Comparison of ENCODE assay signal across 1 cellular context in the genomic region with DNA sequence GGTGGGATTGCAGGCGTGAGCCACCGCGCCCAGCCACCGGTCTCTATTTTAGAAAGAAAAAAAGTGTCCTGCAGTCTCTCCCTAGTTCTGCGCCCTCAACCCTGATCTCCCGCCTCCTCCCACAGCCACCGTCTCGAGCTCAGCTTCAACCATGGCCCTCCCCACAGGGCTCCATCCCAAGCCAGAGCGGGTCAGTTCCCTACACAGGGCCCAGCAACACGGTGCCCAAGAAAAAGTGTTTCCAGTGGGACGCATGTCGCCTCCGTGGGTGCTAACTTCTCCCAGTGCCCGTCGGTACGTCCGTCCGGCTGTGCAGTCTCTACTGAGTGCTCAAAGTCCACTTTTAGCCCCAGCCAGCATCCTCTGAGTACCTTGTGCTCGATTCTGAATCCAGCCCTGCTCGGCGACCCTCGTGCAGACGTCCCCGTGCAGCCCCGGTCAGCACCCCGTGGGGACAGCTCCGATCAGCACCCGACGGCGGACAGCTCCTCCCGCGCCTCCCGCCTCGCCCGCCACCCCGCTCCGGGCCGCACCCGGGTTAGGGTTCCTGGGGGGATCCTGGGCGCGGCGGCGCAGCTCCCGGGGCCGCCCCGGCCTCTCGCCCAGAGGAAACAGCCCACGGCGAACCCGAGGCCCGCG.
TF ChIP-seq lines count a peak whose summit lies in the region.

No MANE protein-coding gene starts in this region.

TF ChIP-seq in HepG2, 621 proteins besides CTCF, POLR2A, EP300 and RAD21 (continued from another document and continues in another):
- TF ChIP-seq BRF2 (CRISPR knock-in tag; IDR thresholded peaks at IDR 0.05) (peak; percentile 90; the same call in 1 of the 2 replicates), JUN (CRISPR knock-in tag; IDR thresholded peaks at IDR 0.05) (peak; percentile 77), MNT (IDR thresholded peaks at IDR 0.05) (no peak), ELF1 (CRISPR knock-in tag; IDR thresholded peaks at IDR 0.05) (peak; percentile 47; the same call in 1 of the 2 replicates), ZNF703 (CRISPR knock-in tag; IDR thresholded peaks at IDR 0.05; ENCODE audit: borderline replicate concordance) (peak; percentile 87; the same call in 1 of the 2 replicates), SMC3 (IDR thresholded peaks at IDR 0.05; ENCODE audit: low read length) (no peak), DNMT1 (CRISPR knock-in tag; IDR thresholded peaks at IDR 0.05) (0 out of 2 replicates have a peak, but pooled peaks have one; percentile 86), ZNF225 (CRISPR knock-in tag; IDR thresholded peaks at IDR 0.05) (peak; percentile 98), TOE1 (CRISPR knock-in tag; IDR thresholded peaks at IDR 0.05) (peak; percentile 93; the same call in 1 of the 2 replicates), ZFP82 (CRISPR knock-in tag; IDR thresholded peaks at IDR 0.05; ENCODE audit: borderline replicate concordance) (peak; percentile 96; the same call in 1 of the 2 replicates), NR1H2 (CRISPR knock-in tag; IDR thresholded peaks at IDR 0.05; ENCODE audit: borderline replicate concordance, low read depth) (peak; percentile 98), HMG20B (CRISPR knock-in tag; conservative IDR thresholded peaks at IDR 0.05) (peak; percentile 92), HOXD1 (CRISPR knock-in tag; IDR thresholded peaks at IDR 0.05) (peak; percentile 99), ZNF691 (CRISPR knock-in tag; IDR thresholded peaks at IDR 0.05; ENCODE audit: borderline replicate concordance, low read depth) (peak; percentile 97), ZNF841 (CRISPR knock-in tag; IDR thresholded peaks at IDR 0.05; ENCODE audit: borderline replicate concordance) (peak; percentile 97), MAFF (IDR thresholded peaks at IDR 0.05; ENCODE audit: low read depth, low read length) (no peak), TSC22D2 (CRISPR knock-in tag; IDR thresholded peaks at IDR 0.05; ENCODE audit: borderline replicate concordance) (peak; percentile 100), FOXA3 (CRISPR knock-in tag; IDR thresholded peaks at IDR 0.05) (peak; percentile 75), NFIB (CRISPR knock-in tag; IDR thresholded peaks at IDR 0.05; ENCODE audit: borderline replicate concordance) (peak; percentile 89; the same call in 1 of the 2 replicates), FUBP1 (CRISPR knock-in tag; IDR thresholded peaks at IDR 0.05; ENCODE audit: borderline replicate concordance) (no peak), PATZ1 (CRISPR knock-in tag; IDR thresholded peaks at IDR 0.05) (peak; percentile 91), SMYD3 (CRISPR knock-in tag; IDR thresholded peaks at IDR 0.05) (peak; percentile 87), ZNF17 (CRISPR knock-in tag; IDR thresholded peaks at IDR 0.05) (peak; percentile 95), TMF1 (CRISPR knock-in tag; IDR thresholded peaks at IDR 0.05; ENCODE audit: low read depth) (peak; percentile 99), ZNF782 (CRISPR knock-in tag; IDR thresholded peaks at IDR 0.05; ENCODE audit: borderline replicate concordance) (peak; percentile 98; the same call in 1 of the 2 replicates), SMARCE1 (IDR thresholded peaks at IDR 0.05; ENCODE audit: borderline replicate concordance) (no peak), RCOR2 (CRISPR knock-in tag; IDR thresholded peaks at IDR 0.05) (no peak), ZBTB8A (CRISPR knock-in tag; IDR thresholded peaks at IDR 0.05; ENCODE audit: borderline replicate concordance, low read depth) (no peak), ZNF407 (CRISPR knock-in tag; IDR thresholded peaks at IDR 0.05; ENCODE audit: not compliant biosample characterization) (peak; percentile 99), HNRNPLL (IDR thresholded peaks at IDR 0.05; ENCODE audit: low read depth, low read length, poor library complexity, severe bottlenecking) (no peak), SP1 (IDR thresholded peaks at IDR 0.05) (no peak), SP1 (CRISPR knock-in tag; IDR thresholded peaks at IDR 0.05) (peak; percentile 74), JUND (CRISPR knock-in tag; IDR thresholded peaks at IDR 0.05) (peak; percentile 56; the same call in 1 of the 2 replicates)
- TF ChIP-seq, protein P1, sequence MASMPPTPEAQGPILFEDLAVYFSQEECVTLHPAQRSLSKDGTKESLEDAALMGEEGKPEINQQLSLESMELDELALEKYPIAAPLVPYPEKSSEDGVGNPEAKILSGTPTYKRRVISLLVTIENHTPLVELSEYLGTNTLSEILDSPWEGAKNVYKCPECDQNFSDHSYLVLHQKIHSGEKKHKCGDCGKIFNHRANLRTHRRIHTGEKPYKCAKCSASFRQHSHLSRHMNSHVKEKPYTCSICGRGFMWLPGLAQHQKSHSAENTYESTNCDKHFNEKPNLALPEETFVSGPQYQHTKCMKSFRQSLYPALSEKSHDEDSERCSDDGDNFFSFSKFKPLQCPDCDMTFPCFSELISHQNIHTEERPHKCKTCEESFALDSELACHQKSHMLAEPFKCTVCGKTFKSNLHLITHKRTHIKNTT (CRISPR knock-in tag; IDR thresholded peaks at IDR 0.05): no peak
- TF ChIP-seq, protein P2, sequence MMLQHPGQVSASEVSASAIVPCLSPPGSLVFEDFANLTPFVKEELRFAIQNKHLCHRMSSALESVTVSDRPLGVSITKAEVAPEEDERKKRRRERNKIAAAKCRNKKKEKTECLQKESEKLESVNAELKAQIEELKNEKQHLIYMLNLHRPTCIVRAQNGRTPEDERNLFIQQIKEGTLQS (CRISPR knock-in tag; IDR thresholded peaks at IDR 0.05): peak; percentile 95
- TF ChIP-seq, protein P3, sequence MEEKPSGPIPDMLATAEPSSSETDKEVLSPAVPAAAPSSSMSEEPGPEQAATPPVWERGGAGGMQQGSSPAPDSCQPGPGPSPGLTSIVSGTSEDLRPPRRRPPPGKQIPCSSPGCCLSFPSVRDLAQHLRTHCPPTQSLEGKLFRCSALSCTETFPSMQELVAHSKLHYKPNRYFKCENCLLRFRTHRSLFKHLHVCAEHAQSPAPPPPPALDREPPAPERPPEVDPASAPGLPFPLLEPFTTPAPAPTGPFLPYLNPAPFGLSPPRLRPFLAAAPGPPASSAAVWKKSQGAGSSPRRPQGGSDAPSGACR (CRISPR knock-in tag; IDR thresholded peaks at IDR 0.05): peak; percentile 96
- TF ChIP-seq, protein P4, sequence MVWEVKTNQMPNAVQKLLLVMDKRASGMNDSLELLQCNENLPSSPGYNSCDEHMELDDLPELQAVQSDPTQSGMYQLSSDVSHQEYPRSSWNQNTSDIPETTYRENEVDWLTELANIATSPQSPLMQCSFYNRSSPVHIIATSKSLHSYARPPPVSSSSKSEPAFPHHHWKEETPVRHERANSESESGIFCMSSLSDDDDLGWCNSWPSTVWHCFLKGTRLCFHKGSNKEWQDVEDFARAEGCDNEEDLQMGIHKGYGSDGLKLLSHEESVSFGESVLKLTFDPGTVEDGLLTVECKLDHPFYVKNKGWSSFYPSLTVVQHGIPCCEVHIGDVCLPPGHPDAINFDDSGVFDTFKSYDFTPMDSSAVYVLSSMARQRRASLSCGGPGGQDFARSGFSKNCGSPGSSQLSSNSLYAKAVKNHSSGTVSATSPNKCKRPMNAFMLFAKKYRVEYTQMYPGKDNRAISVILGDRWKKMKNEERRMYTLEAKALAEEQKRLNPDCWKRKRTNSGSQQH (CRISPR knock-in tag; IDR thresholded peaks at IDR 0.05; ENCODE audit: low read depth): peak; percentile 100
